1 cellular context compared by ENCODE assay signal in the genomic region with DNA sequence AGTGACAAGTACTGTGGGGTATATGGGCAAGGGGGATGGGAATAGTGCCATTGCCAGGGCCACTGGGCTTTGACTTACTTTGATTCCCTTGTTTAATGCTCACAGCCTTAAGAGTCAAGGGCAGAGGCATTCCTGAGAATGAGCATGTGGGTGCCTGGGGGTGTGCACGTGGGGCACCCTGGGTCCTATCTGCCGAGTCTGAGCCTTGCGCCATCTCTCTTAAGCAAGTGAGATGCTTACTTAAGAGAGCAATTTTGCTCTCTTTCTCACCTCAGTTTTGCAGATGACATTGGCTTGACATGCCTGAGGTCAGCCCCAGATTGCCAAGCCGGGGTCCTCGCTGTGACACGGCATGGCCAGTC.
TF ChIP-seq lines count a peak whose summit lies in the region.

No MANE protein-coding gene starts in this region.

TF ChIP-seq in HepG2, 621 proteins besides CTCF, POLR2A, EP300 and RAD21 (continued from another document):
- TF ChIP-seq, protein P1, sequence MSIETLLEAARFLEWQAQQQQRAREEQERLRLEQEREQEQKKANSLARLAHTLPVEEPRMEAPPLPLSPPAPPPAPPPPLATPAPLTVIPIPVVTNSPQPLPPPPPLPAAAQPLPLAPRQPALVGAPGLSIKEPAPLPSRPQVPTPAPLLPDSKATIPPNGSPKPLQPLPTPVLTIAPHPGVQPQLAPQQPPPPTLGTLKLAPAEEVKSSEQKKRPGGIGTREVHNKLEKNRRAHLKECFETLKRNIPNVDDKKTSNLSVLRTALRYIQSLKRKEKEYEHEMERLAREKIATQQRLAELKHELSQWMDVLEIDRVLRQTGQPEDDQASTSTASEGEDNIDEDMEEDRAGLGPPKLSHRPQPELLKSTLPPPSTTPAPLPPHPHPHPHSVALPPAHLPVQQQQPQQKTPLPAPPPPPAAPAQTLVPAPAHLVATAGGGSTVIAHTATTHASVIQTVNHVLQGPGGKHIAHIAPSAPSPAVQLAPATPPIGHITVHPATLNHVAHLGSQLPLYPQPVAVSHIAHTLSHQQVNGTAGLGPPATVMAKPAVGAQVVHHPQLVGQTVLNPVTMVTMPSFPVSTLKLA (IDR thresholded peaks at IDR 0.05), result peak; percentile 37; the same call in 1 of the 2 replicates
TF ChIP-seq in HepG2: peak in this region for 3.
